29 cellular contexts compared by ENCODE assay signal in the genomic region with DNA sequence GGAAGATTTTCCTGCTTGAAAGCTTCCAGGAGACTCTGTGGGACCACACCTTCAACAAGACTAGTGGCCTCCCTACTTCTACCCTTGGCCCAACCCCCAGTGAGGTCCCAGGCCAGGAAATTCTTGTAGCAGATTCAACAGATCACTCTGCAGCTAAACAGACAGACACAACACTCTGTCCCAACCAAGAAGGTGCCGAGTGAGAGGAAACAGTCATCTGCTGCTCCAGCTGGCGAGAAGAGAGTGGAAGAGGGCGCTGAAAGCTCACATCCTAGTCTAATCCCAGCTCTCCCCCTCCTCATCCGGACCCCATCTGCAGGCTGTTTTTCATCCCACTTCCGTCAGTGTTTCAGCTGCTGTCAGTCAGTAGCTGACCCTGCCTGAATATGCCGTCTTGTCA.
DNase-seq lines count a peak whose midpoint lies in the region; ATAC-seq and TF ChIP-seq lines count a peak whose summit lies in the region.
"Had no signal": no experiment of that assay in that cellular context is flagged by ENCODE, and none has a peak within 500 bp of the region (broad histone marks: within the 10 kb centered on the region; RNA-seq: fewer than 3 reads in every experiment).

No MANE protein-coding gene starts in this region.

- H4K91ac ChIP-seq in IMR-90 (ENCODE audit: insufficient read depth, low read depth, low read length) = no peak overlapping the region

- H2BK120ac ChIP-seq in IMR-90 (ENCODE audit: low read depth, low read length) = no peak overlapping the region

- H3K9me3 ChIP-seq in IMR-90 (ENCODE audit: control insufficient read depth, insufficient read depth, low read length) (no peaks in the 10 kb centered on the region), WERI-Rb-1 (ENCODE audit: severe bottlenecking) (no peaks in the 10 kb centered on the region), heart right ventricle (no peaks in the 10 kb centered on the region), neural progenitor cell (ENCODE audit: low read depth) (no peaks in the 10 kb centered on the region)
- H3K9me3 ChIP-seq: BLaER1 treated with 17β-estradiol and CSF1 and Interleukin-3, amounts not matched to agents 10 nM and 100 nM; mucosa of descending colon had no signal

- intact Hi-C loops in IMR-90 (cut with micrococcal nuclease) = no loop called here
- intact Hi-C loops in heart right ventricle (cut with DNase I) = no loop called here

- H3K27me3 Mint-ChIP-seq in neural progenitor cell (ENCODE audit: insufficient read depth, low read depth) = no peaks in the 10 kb centered on the region
- H3K27me3 Mint-ChIP-seq: activated CD4-positive, alpha-beta memory T cell treated with anti-CD3 and anti-CD28 coated beads, Interleukin-2, amount 10 ng/mL, durations not matched to agents 7 days and 5 days; effector memory CD8-positive, alpha-beta T cell; type B pancreatic cell had no signal

- H3K36me3 Mint-ChIP-seq in neural progenitor cell = peaks cover 2% of the 10 kb centered on the region
- H3K36me3 Mint-ChIP-seq: activated naive CD4-positive, alpha-beta T cell treated with anti-CD3 and anti-CD28 coated beads, Interleukin-2, amount 50 U/mL, for 24 hours; IgD-negative memory B cell; natural killer cell treated with Interleukin-12 subunit alpha and Interleukin-12 subunit beta and Interleukin-15 and Interleukin-18, amount 100 ng/mL, for 72 hours; type B pancreatic cell had no signal

- no peak overlapping the region for H2AK5ac ChIP-seq in IMR-90 (ENCODE audit: low read depth, low read length)

- no TSS peak for BruUV-seq in IMR-90 (replicated peaks; lab: Mats Ljungman, UMichigan)

- no peak overlapping the region for H3K14ac ChIP-seq in IMR-90 (replicated peaks; ENCODE audit: low read depth, low read length)

- H3K36me3 ChIP-seq in IMR-90 (ENCODE audit: control insufficient read depth, insufficient read depth, low read length) (no peaks in the 10 kb centered on the region), WERI-Rb-1 (no peaks in the 10 kb centered on the region), heart right ventricle (no peaks in the 10 kb centered on the region), neural progenitor cell (no peaks in the 10 kb centered on the region)
- H3K36me3 ChIP-seq: BLaER1 treated with 17β-estradiol and CSF1 and Interleukin-3, amounts not matched to agents 10 nM and 100 nM had no signal

- no peak for TF ChIP-seq CTCF in IMR-90 (conservative IDR thresholded peaks at IDR 0.05; ENCODE audit: low read depth, low read length)
- no peak for TF ChIP-seq CTCF in WERI-Rb-1 (IDR thresholded peaks at IDR 0.05; ENCODE audit: low read depth, low read length)
- no peak for TF ChIP-seq CTCF in heart right ventricle (IDR thresholded peaks at IDR 0.05)
- TF ChIP-seq CTCF in neural progenitor cell (IDR thresholded peaks at IDR 0.05) = no peak
- no peak for TF ChIP-seq CTCF in RWPE1 (conservative IDR thresholded peaks at IDR 0.05; ENCODE audit: low read depth)

- H3F3A ChIP-seq in neural progenitor cell (ENCODE audit: low read depth) = no peaks in the 10 kb centered on the region

- no peak overlapping the region for H3K18ac ChIP-seq in IMR-90 (ENCODE audit: low read depth, low read length)

- no peak overlapping the region for H2BK5ac ChIP-seq in IMR-90 (ENCODE audit: low read depth, low read length, poor library complexity, severe bottlenecking)

- H3K56ac ChIP-seq in IMR-90 (ENCODE audit: extremely low read depth, insufficient read depth, low read length) = no peak overlapping the region

- no peaks in the 10 kb centered on the region for H4K20me1 ChIP-seq in IMR-90 (ENCODE audit: insufficient read depth, low read length)
- no peaks in the 10 kb centered on the region for H4K20me1 ChIP-seq in neural progenitor cell (ENCODE audit: low read depth)
- H4K20me1 ChIP-seq: BLaER1 treated with 17β-estradiol and CSF1 and Interleukin-3, amounts not matched to agents 10 nM and 100 nM had no signal

- peak overlapping the region; percentile 74 for H3K27ac Mint-ChIP-seq in neural progenitor cell
- H3K27ac Mint-ChIP-seq: activated CD4-positive, alpha-beta memory T cell treated with anti-CD3 and anti-CD28 coated beads, Interleukin-2, amount 10 ng/mL, durations not matched to agents 7 days and 5 days; activated naive CD4-positive, alpha-beta T cell treated with anti-CD3 and anti-CD28 coated beads, Interleukin-2, amount 50 U/mL, for 24 hours; effector memory CD8-positive, alpha-beta T cell; IgD-negative memory B cell; natural killer cell treated with Interleukin-12 subunit alpha and Interleukin-12 subunit beta and Interleukin-15 and Interleukin-18, amount 100 ng/mL, for 72 hours; type B pancreatic cell had no signal

- H3K79me2 ChIP-seq in neural progenitor cell (ENCODE audit: low read depth) = no peaks in the 10 kb centered on the region

- TF ChIP-seq POLR2A in IMR-90 (IDR thresholded peaks at IDR 0.05; ENCODE audit: low read depth, low read length) = no peak

- CTCF ChIA-PET in IMR-90 (lab: Yijun Ruan, JAX) = interaction anchor here (0.7 kb wide), 1 partner anchor 79 kb away, joined by 3 read pairs; no protein-coding TSS in a partner anchor
- CTCF ChIA-PET in RWPE1 (lab: Yijun Ruan, JAX) = no interaction called here

- no peaks in the 10 kb centered on the region for H3K4me1 ChIP-seq in IMR-90 (ENCODE audit: control insufficient read depth, insufficient read depth, low read length)
- H3K4me1 ChIP-seq in heart right ventricle = no peaks in the 10 kb centered on the region
- peaks cover 6% of the 10 kb centered on the region for H3K4me1 ChIP-seq in neural progenitor cell
- H3K4me1 ChIP-seq: BLaER1 treated with 17β-estradiol and CSF1 and Interleukin-3, amounts not matched to agents 10 nM and 100 nM had no signal

- no peak overlapping the region for H3K4ac ChIP-seq in IMR-90 (ENCODE audit: low read depth, low read length)

- no peak overlapping the region for H2AK9ac ChIP-seq in IMR-90 (replicated peaks; ENCODE audit: low read depth, low read length, poor library complexity)

- H3K9ac ChIP-seq in IMR-90 (ENCODE audit: low read depth, low read length) (no peak overlapping the region), neural progenitor cell (no peak overlapping the region)
- H3K9ac ChIP-seq: BLaER1 treated with 17β-estradiol and CSF1 and Interleukin-3, amounts not matched to agents 10 nM and 100 nM; GM23248 had no signal

- H3K27me3 ChIP-seq in IMR-90 (ENCODE audit: control insufficient read depth, insufficient read depth, low read length) (peaks cover 5% of the 10 kb centered on the region; the same call in 1 of the 2 replicates), WERI-Rb-1 (ENCODE audit: insufficient read depth, low read depth, severe bottlenecking) (peaks cover 57% of the 10 kb centered on the region), heart right ventricle (peaks cover 0 to 32% (median 0%) of the 10 kb centered on the region in 7 donors), neural progenitor cell (no peaks in the 10 kb centered on the region)

- dilution Hi-C loops in IMR-90 (cut with HindIII; ENCODE audit: low sequenced_read_pairs, unreplicated experiment) = no loop called here

- 40% methylated on average over 1 of the region's 6 CpGs; no CpG with 5 or more reads in 1 of the 2 experiments for WGBS in IMR-90 (ENCODE audit: extremely low coverage in 2 of 2, insufficient read length in 1 of 2), 2 experiments
- WGBS in heart right ventricle, 2 donors = 3 to 8% methylated on average over 6 of the region's 6 CpGs

- peaks cover 32% of the 10 kb centered on the region for H3K4me1 Mint-ChIP-seq in neural progenitor cell
- H3K4me1 Mint-ChIP-seq: activated CD4-positive, alpha-beta memory T cell treated with anti-CD3 and anti-CD28 coated beads, Interleukin-2, amount 10 ng/mL, durations not matched to agents 7 days and 5 days; activated naive CD4-positive, alpha-beta T cell treated with anti-CD3 and anti-CD28 coated beads, Interleukin-2, amount 50 U/mL, for 24 hours; IgD-negative memory B cell had no signal

- H3K4me3 Mint-ChIP-seq in neural progenitor cell = no peak overlapping the region
- H3K4me3 Mint-ChIP-seq: activated CD4-positive, alpha-beta memory T cell treated with anti-CD3 and anti-CD28 coated beads, Interleukin-2, amount 10 ng/mL, durations not matched to agents 7 days and 5 days; activated naive CD4-positive, alpha-beta T cell treated with anti-CD3 and anti-CD28 coated beads, Interleukin-2, amount 50 U/mL, for 24 hours; effector memory CD8-positive, alpha-beta T cell; IgD-negative memory B cell; natural killer cell treated with Interleukin-12 subunit alpha and Interleukin-12 subunit beta and Interleukin-15 and Interleukin-18, amount 100 ng/mL, for 72 hours; type B pancreatic cell had no signal

- no peak overlapping the region for H2BK20ac ChIP-seq in IMR-90 (ENCODE audit: low read depth, low read length)

- TF ChIP-seq RAD21 in IMR-90 (IDR thresholded peaks at IDR 0.05; ENCODE audit: low read length) = no peak

- no peaks in the 10 kb centered on the region for H3K9me1 ChIP-seq in IMR-90 (ENCODE audit: insufficient read depth, low read length)

- in situ Hi-C loops in IMR-90 (cut with MboI; ENCODE audit: low sequenced_read_pairs) = no loop called here

- H4K8ac ChIP-seq in IMR-90 (ENCODE audit: low read depth in 2 of 2, low read length in 2 of 2) = no peak overlapping the region

- ATAC-seq in IMR-90 (ENCODE audit: low read depth) (no peak), heart right ventricle (peak in 6 of 8 donors; percentile 14 to 80 (median 62)), HG03095 (IDR thresholded peaks at IDR 0.05; ENCODE audit: unreplicated experiment) (no peak)
- ATAC-seq: effector memory CD8-positive, alpha-beta T cell; esophagus mucosa; GM12878; mucosa of descending colon; natural killer cell treated with Interleukin-12 subunit alpha and Interleukin-12 subunit beta and Interleukin-15 and Interleukin-18, amount 100 ng/mL, for 72 hours had no signal

- H3K79me1 ChIP-seq in IMR-90 (ENCODE audit: low read depth in 1 of 2, low read length in 2 of 2) = no peaks in the 10 kb centered on the region

- no peak overlapping the region for H3K27ac ChIP-seq in IMR-90 (ENCODE audit: insufficient read depth, low read length)
- H3K27ac ChIP-seq in WERI-Rb-1 = peak overlapping the region; percentile 34; the same call in 1 of the 2 replicates
- H3K27ac ChIP-seq in heart right ventricle = no peak overlapping the region
- H3K27ac ChIP-seq in neural progenitor cell = no peak overlapping the region
- no peak overlapping the region for H3K27ac ChIP-seq in RWPE1
- H3K27ac ChIP-seq: BLaER1 treated with 17β-estradiol and CSF1 and Interleukin-3, amounts not matched to agents 10 nM and 100 nM; coronary artery; GM23248; SK-N-MC had no signal

- H3K9me3 Mint-ChIP-seq in neural progenitor cell = no peaks in the 10 kb centered on the region
- H3K9me3 Mint-ChIP-seq: activated CD4-positive, alpha-beta memory T cell treated with anti-CD3 and anti-CD28 coated beads, Interleukin-2, amount 10 ng/mL, durations not matched to agents 7 days and 5 days; activated naive CD4-positive, alpha-beta T cell treated with anti-CD3 and anti-CD28 coated beads, Interleukin-2, amount 50 U/mL, for 24 hours; effector memory CD8-positive, alpha-beta T cell; IgD-negative memory B cell; natural killer cell treated with Interleukin-12 subunit alpha and Interleukin-12 subunit beta and Interleukin-15 and Interleukin-18, amount 100 ng/mL, for 72 hours; type B pancreatic cell had no signal

- H3K4me3 ChIP-seq in IMR-90 (ENCODE audit: insufficient read depth, low read depth, low read length) (no peak overlapping the region), WERI-Rb-1 (ENCODE audit: low read depth, low read length) (no peak overlapping the region), heart right ventricle (no peak overlapping the region), neural progenitor cell (no peak overlapping the region)
- H3K4me3 ChIP-seq: BLaER1 treated with 17β-estradiol and CSF1 and Interleukin-3, amounts not matched to agents 10 nM and 100 nM; coronary artery; GM12878; GM23248; lung; mucosa of descending colon; SK-N-MC had no signal

- no peak overlapping the region for H3K4me2 ChIP-seq in IMR-90 (ENCODE audit: low read depth, low read length)
- H3K4me2 ChIP-seq in neural progenitor cell = no peak overlapping the region
- H3K4me2 ChIP-seq: BLaER1 treated with 17β-estradiol and CSF1 and Interleukin-3, amounts not matched to agents 10 nM and 100 nM had no signal

- H4K5ac ChIP-seq in IMR-90 (ENCODE audit: low read depth, low read length) = no peak overlapping the region

- POLR2A ChIA-PET in IMR-90 (lab: Charles Lee; ENCODE audit: unreplicated experiment) = no interaction called here
- POLR2A ChIA-PET in RWPE1 (lab: Yijun Ruan, JAX; ENCODE audit: low non-redundant PET) = no interaction called here

- H3K23ac ChIP-seq in IMR-90 (ENCODE audit: low read depth, low read length) = no peak overlapping the region

- H2AFZ ChIP-seq in IMR-90 (replicated peaks; ENCODE audit: low read length, poor library complexity) (peak overlapping the region; percentile 69), neural progenitor cell (replicated peaks) (no peak overlapping the region)
- H2AFZ ChIP-seq: GM23248 had no signal

- DNase-seq in IMR-90 (no peak), WERI-Rb-1 (peak; percentile 53), heart right ventricle (peak; percentile 5 to 6), neural progenitor cell (ENCODE audit: low spot score) (no peak), RWPE1 (ENCODE audit: low spot score) (no peak), NCI-H2227 (lab: John Stamatoyannopoulos, UW; ENCODE audit: unreplicated experiment) (no peak)
- DNase-seq: activated CD4-positive, alpha-beta memory T cell treated with anti-CD3 and anti-CD28 coated beads, Interleukin-2, amount 10 ng/mL, durations not matched to agents 7 days and 5 days; activated CD4-positive, CD25-positive, alpha-beta regulatory T cell treated with anti-CD3 and anti-CD28 coated beads, Interleukin-2, amount 50 U/mL, for 72 hours; activated CD8-positive, alpha-beta memory T cell treated with anti-CD3 and anti-CD28 coated beads, Interleukin-2, amount 50 U/mL, for 48 hours; effector memory CD8-positive, alpha-beta T cell; foreskin melanocyte; GM23248; hypothalamus; mucosa of descending colon; NCI-H187 treated with DMSO at 0.1 percent for 48 hours; NCI-H2227 treated with DMSO at 0.1 percent for 48 hours; RPMI8226; stimulated activated CD4-positive, alpha-beta T cell treated with anti-CD3 and anti-CD28 coated beads, Interleukin-2, amount 100 ng/mL, for 24 hours had no signal

- H2BK15ac ChIP-seq in IMR-90 (ENCODE audit: low read depth, low read length) = no peak overlapping the region

Comparison
In these comparisons a context has a peak if more than half of its experiments do, and no peak if none do; other contexts are left out.
1. ATAC-seq: peak in heart right ventricle (6 of 8); none in IMR-90 (single experiment) and HG03095 (single experiment).
2. DNase-seq: peak in WERI-Rb-1 (single experiment) and heart right ventricle (2 of 2); none in IMR-90 (single experiment), neural progenitor cell (single experiment), RWPE1 (single experiment) and NCI-H2227 (single experiment).